Comparison of ENCODE assay signal across 1 cellular context in genomic region chr16:88010971-88011483, GRCh38.
TF ChIP-seq lines count a peak whose summit lies in the region.

No MANE protein-coding gene starts in this region.

TF ChIP-seq in H1, 55 proteins besides CTCF, POLR2A, EP300 and RAD21:
- TF ChIP-seq ZNF274 (IDR thresholded peaks at IDR 0.05; ENCODE audit: borderline replicate concordance, extremely low read depth, low read length), result no peak
- no peak for TF ChIP-seq HDAC2 (IDR thresholded peaks at IDR 0.05; ENCODE audit: borderline replicate concordance in 1 of 2, low read depth in 2 of 2, low read length in 2 of 2)
- TF ChIP-seq POU5F1 (IDR thresholded peaks at IDR 0.05; ENCODE audit: low read depth, low read length), result no peak
- no peak for TF ChIP-seq FOSL1 (IDR thresholded peaks at IDR 0.05; ENCODE audit: insufficient read depth, low read depth, low read length)
- no peak for TF ChIP-seq SP4 (IDR thresholded peaks at IDR 0.05; ENCODE audit: low read length)
- no peak for TF ChIP-seq E2F6 (IDR thresholded peaks at IDR 0.05)
- no peak for TF ChIP-seq BACH1 (IDR thresholded peaks at IDR 0.05; ENCODE audit: low read length)
- no peak for TF ChIP-seq RFX5 (IDR thresholded peaks at IDR 0.05; ENCODE audit: borderline replicate concordance, low read depth, low read length)
- no peak for TF ChIP-seq ATF2 (IDR thresholded peaks at IDR 0.05; ENCODE audit: low read length)
- no peak for TF ChIP-seq POLR2AphosphoS5 (IDR thresholded peaks at IDR 0.05; ENCODE audit: low read depth, low read length)
- no peak for TF ChIP-seq SP2 (IDR thresholded peaks at IDR 0.05; ENCODE audit: low read length)
- TF ChIP-seq CHD1 (IDR thresholded peaks at IDR 0.05; ENCODE audit: low read depth, low read length), result no peak
- TF ChIP-seq TEAD4 (IDR thresholded peaks at IDR 0.05; ENCODE audit: low read depth, low read length), result no peak
- TF ChIP-seq MAX (IDR thresholded peaks at IDR 0.05), result no peak
- TF ChIP-seq ATF3 (IDR thresholded peaks at IDR 0.05; ENCODE audit: insufficient read depth, low read depth, low read length), result no peak
- no peak for TF ChIP-seq EGR1 (IDR thresholded peaks at IDR 0.05; ENCODE audit: borderline replicate concordance, low read depth, low read length)
- TF ChIP-seq ASH2L (IDR thresholded peaks at IDR 0.05; ENCODE audit: low read length), result no peak
